Comparison of ENCODE assay signal across 8 cellular contexts in the genomic region with DNA sequence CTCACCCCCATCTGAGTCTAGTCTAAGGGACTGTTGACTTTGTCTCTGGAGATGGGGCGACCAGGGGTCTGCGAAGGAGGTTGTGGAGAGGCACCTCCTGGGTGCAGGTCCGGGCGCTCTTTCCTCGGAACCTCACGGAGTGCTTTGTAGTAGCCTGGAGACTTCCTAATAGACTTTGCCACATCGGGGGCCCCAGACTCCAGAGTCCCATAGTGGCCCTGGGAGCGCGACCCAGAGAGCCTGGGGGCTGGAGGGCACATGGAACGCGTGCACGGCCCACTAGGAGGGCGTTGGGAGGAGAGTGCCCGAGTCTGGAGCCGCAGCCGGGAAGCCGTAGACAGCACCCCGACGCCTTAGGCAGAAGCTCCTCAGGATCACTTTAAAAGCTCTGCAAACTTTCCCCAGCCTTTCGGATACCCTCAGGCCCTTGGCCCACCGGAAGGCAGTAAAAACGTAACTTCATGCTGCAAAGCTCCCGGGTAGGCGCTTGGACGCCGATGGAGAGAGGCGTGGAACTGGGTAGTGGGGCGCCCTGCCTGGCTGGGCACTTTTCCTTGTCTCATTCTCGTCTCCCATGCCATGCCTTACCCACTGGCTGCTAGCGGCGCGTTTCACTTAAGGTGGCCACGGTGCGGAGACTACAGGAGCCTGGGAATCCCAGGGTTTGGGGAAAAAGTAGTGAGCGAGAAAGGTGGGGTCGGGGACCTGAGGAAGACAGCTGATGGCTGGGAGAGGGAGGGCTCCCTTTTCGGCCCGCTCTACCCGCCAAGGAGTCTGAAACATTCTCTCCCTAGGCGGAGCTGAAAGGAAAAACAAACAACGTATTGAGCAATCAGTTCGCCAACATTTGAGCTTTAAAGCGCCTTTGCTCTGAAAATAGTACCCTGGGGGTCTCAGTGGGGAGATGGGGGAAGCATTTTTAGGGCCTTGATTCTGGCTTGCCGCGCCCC.
DNase-seq lines count a peak whose midpoint lies in the region; TF ChIP-seq lines count a peak whose summit lies in the region.

No MANE protein-coding gene starts in this region.

- DNase-seq in HCEC 1CT: peak; percentile 48
- DNase-seq in astrocyte of the spinal cord (ENCODE audit: low read depth, low spot score): peak; percentile 47
- peak; percentile 52 for DNase-seq in iris pigment epithelial cell (ENCODE audit: low read depth)
- no peak for DNase-seq in spleen
- DNase-seq in NCI-H1105 (lab: John Stamatoyannopoulos, UW): no peak
- no peak for DNase-seq in NCI-H82 (lab: John Stamatoyannopoulos, UW)
- no peak for DNase-seq in stimulated activated CD4-positive, alpha-beta T cell treated with anti-CD3 and anti-CD28 coated beads, Interleukin-2, amount 100 ng/mL, for 48 hours
- DNase-seq in Ammon's horn (ENCODE audit: low spot score): no peak

- intact Hi-C loops in spleen (cut with DNase I; ENCODE audit: low total_unique reads): no loop called here

- H3K9me3 ChIP-seq in spleen: no peaks in the 10 kb centered on the region

- H3K27ac ChIP-seq in spleen: peak overlapping the region in 7 of 8 donors; percentile 45 to 86 (median 78)

- H3K4me1 ChIP-seq in spleen: peaks cover 6 to 63% (median 40%) of the 10 kb centered on the region in 6 donors

- peaks cover 0 to 2% (median 0%) of the 10 kb centered on the region in 6 donors for H3K36me3 ChIP-seq in spleen

- TF ChIP-seq POLR2A in spleen (IDR thresholded peaks at IDR 0.05): no peak

- peak overlapping the region; percentile 37 for H3K4me3 ChIP-seq in astrocyte of the spinal cord (ENCODE audit: low read depth, low read length)
- peak overlapping the region in 7 of 8 donors; percentile 30 to 61 (median 35) for H3K4me3 ChIP-seq in spleen

- H3K27me3 ChIP-seq in spleen (replicated peaks in 1 of 7): peaks cover 0 to 92% (median 72%) of the 10 kb centered on the region in 7 donors

- in situ Hi-C loops in astrocyte of the spinal cord (cut with HindIII; ENCODE audit: low sequenced_read_pairs): no loop called here

- TF ChIP-seq CTCF in astrocyte of the spinal cord (IDR thresholded peaks at IDR 0.05; ENCODE audit: low read depth, low read length): no peak
- no peak for TF ChIP-seq CTCF in spleen (IDR thresholded peaks at IDR 0.05 in 8 of 11, conservative IDR thresholded peaks at IDR 0.05 in 3 of 11)

- 1 to 5% (median 2%) methylated on average over 33 to 45 of the region's 45 CpGs for WGBS in spleen, 5 donors

Comparison
In these comparisons a context has a peak if more than half of its experiments do, and no peak if none do; other contexts are left out.
1. DNase-seq: peak in HCEC 1CT (single experiment), astrocyte of the spinal cord (single experiment) and iris pigment epithelial cell (single experiment); none in spleen (single experiment), NCI-H1105 (single experiment), NCI-H82 (single experiment), stimulated activated CD4-positive, alpha-beta T cell treated with anti-CD3 and anti-CD28 coated beads, Interleukin-2, amount 100 ng/mL, for 48 hours (0 of 2) and Ammon's horn (single experiment).